In genomic region chr4:45455217-45455616, GRCh38 we compare ENCODE assay signal across 9 cellular contexts.
"Had no signal": no experiment of that assay in that cellular context is flagged by ENCODE, and none has a peak within 500 bp of the region (broad histone marks: within the 10 kb centered on the region; RNA-seq: fewer than 3 reads in every experiment).

No MANE protein-coding gene starts in this region.

- H3K27ac Mint-ChIP-seq: GM23338, H9, HFFc6 had no signal

- ATAC-seq: GM23338, HCT116 had no signal

- H2AFZ ChIP-seq: GM23248, GM23338 had no signal

- H3K4me1 Mint-ChIP-seq: GM23338, H9 had no signal

- H3K9ac ChIP-seq: GM23248 had no signal

- H3K9me3 ChIP-seq: HAP-1 had no signal

- H3K4me2 ChIP-seq: GM23338 had no signal

- H3K4me3 Mint-ChIP-seq: GM23338, H9, HFFc6 had no signal

- H3K27ac ChIP-seq: GM23248 had no signal

- H3K4me3 ChIP-seq: GM23248, GM23338, HAP-1 had no signal

- H3K36me3 ChIP-seq: HAP-1 had no signal

- H3K4me1 ChIP-seq: HAP-1 had no signal

- DNase-seq: GM23248, GOT3, H7, H9, HCEC 1CT, HFFc6 had no signal
